Comparison of ENCODE assay signal across 10 cellular contexts in the genomic region with DNA sequence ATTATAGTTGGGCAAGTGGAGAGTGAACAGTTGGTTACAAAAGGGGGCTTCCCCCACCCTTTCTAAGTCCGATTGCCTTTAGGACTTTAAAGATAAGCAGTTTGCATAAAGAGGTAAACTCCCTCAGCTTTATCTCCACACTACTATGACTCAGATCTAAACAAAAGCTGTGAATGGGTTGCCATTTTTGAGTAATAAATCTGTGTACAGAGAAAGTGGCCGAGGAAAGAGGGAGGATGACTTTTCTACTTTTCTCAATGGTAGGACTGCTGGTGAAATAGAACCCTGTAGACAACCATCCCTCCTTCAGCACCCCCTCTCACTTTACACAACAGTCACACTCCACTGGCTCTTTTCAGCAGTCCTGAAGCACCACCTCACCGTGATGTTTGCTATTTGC.
A peak's percentile ranks its signal among the peaks of the same experiment; 100 is the strongest.
DNase-seq lines count a peak whose midpoint lies in the region; ATAC-seq and TF ChIP-seq lines count a peak whose summit lies in the region.
"Had no signal": no experiment of that assay in that cellular context is flagged by ENCODE, and none has a peak within 500 bp of the region (broad histone marks: within the 10 kb centered on the region; RNA-seq: fewer than 3 reads in every experiment).

No MANE protein-coding gene starts in this region.

- POLR2A ChIA-PET in HEK293T (lab: Yijun Ruan, JAX): no interaction called here

- DNase-seq in COLO668 (lab: John Stamatoyannopoulos, UW; ENCODE audit: unreplicated experiment) (peak; percentile 37), NCI-H345 (lab: John Stamatoyannopoulos, UW) (peak; percentile 16), HEK293T (ENCODE audit: extremely low spot score) (no peak), AG20443 (ENCODE audit: low spot score) (no peak), glomerular visceral epithelial cell (ENCODE audit: extremely low spot score) (no peak), HK-2 (ENCODE audit: unreplicated experiment) (no peak)
- DNase-seq: glutamatergic neuron, NCI-H2171 had no signal

- CTCF ChIA-PET in HEK293T (lab: Yijun Ruan, JAX): no interaction called here

- peak; percentile 69 for ATAC-seq in GM19025 (IDR thresholded peaks at IDR 0.05; ENCODE audit: low read depth, unreplicated experiment)
- ATAC-seq in HG02852 (IDR thresholded peaks at IDR 0.05; ENCODE audit: unreplicated experiment): peak; percentile 91

TF ChIP-seq in HEK293T, 16 proteins besides CTCF, POLR2A, EP300 and RAD21:
- TF ChIP-seq ELF4 (IDR thresholded peaks at IDR 0.05) (no peak), ARNT (IDR thresholded peaks at IDR 0.05) (no peak), BHLHE40 (IDR thresholded peaks at IDR 0.05; ENCODE audit: borderline replicate concordance) (no peak), L3MBTL2 (conservative IDR thresholded peaks at IDR 0.05) (no peak), TARDBP (IDR thresholded peaks at IDR 0.05) (no peak), HDGF (IDR thresholded peaks at IDR 0.05; ENCODE audit: borderline replicate concordance) (no peak)
TF ChIP-seq in HEK293T: peak in this region for 0.

Comparison
In these comparisons a context has a peak if more than half of its experiments do, and no peak if none do; other contexts are left out.
1. DNase-seq: peak in COLO668 (single experiment) and NCI-H345 (single experiment); none in HEK293T (single experiment), AG20443 (single experiment), glomerular visceral epithelial cell (single experiment) and HK-2 (single experiment).